Comparison of ENCODE assay signal across 18 cellular contexts in genomic region chr5:102649731-102650130, GRCh38.
"Had no signal": no experiment of that assay in that cellular context is flagged by ENCODE, and none has a peak within 500 bp of the region (broad histone marks: within the 10 kb centered on the region; RNA-seq: fewer than 3 reads in every experiment).

No MANE protein-coding gene starts in this region.

- H3K27me3 ChIP-seq: heart left ventricle, thyroid gland, uterus had no signal

- H3K4me1 ChIP-seq: foreskin keratinocyte, thyroid gland had no signal

- H3K36me3 Mint-ChIP-seq: brain; stimulated activated effector memory CD8-positive, alpha-beta T cell treated with anti-CD3 and anti-CD28 coated beads, Interleukin-12 subunit alpha, Interleukin-12 subunit beta, amount 100 ng/mL, for 72 hours had no signal

- ATAC-seq: activated CD8-positive, alpha-beta T cell treated with anti-CD3 and anti-CD28 coated beads, Interleukin-2, amount 10 ng/mL, durations not matched to agents 7 days and 5 days; foreskin keratinocyte; heart left ventricle; left lobe of liver; stimulated activated effector memory CD8-positive, alpha-beta T cell treated with anti-CD3 and anti-CD28 coated beads, Interleukin-12 subunit alpha, Interleukin-12 subunit beta, amount 100 ng/mL, for 72 hours had no signal

- FAIRE-seq: islet of Langerhans had no signal

- H3K27me3 Mint-ChIP-seq: dendritic cell treated with granulocyte-macrophage colony-stimulating factor and Interleukin-4, amounts not matched to agents 40 ng/mL and 50 ng/mL, for 4 days had no signal

- H3K4me3 Mint-ChIP-seq: activated CD8-positive, alpha-beta T cell treated with anti-CD3 and anti-CD28 coated beads, Interleukin-2, amount 10 ng/mL, durations not matched to agents 7 days and 5 days; brain; dendritic cell treated with granulocyte-macrophage colony-stimulating factor and Interleukin-4, amounts not matched to agents 40 ng/mL and 50 ng/mL, for 4 days; endodermal cell; stimulated activated effector memory CD8-positive, alpha-beta T cell treated with anti-CD3 and anti-CD28 coated beads, Interleukin-12 subunit alpha, Interleukin-12 subunit beta, amount 100 ng/mL, for 72 hours had no signal

- H3K36me3 ChIP-seq: heart left ventricle, thyroid gland, uterus had no signal

- H3K4me3 ChIP-seq: heart left ventricle, skin epidermis, thyroid gland, uterus had no signal

- H3K9me3 ChIP-seq: thyroid gland, uterus had no signal

- H3K27ac ChIP-seq: foreskin keratinocyte, heart left ventricle, skin epidermis, thyroid gland, uterus, VCaP had no signal

- H3K4me1 Mint-ChIP-seq: stimulated activated effector memory CD8-positive, alpha-beta T cell treated with anti-CD3 and anti-CD28 coated beads, Interleukin-12 subunit alpha, Interleukin-12 subunit beta, amount 100 ng/mL, for 72 hours had no signal

- H3K9me3 Mint-ChIP-seq: stimulated activated effector memory CD8-positive, alpha-beta T cell treated with anti-CD3 and anti-CD28 coated beads, Interleukin-12 subunit alpha, Interleukin-12 subunit beta, amount 100 ng/mL, for 72 hours had no signal

- H3K27ac Mint-ChIP-seq: activated CD8-positive, alpha-beta T cell treated with anti-CD3 and anti-CD28 coated beads, Interleukin-2, amount 10 ng/mL, durations not matched to agents 7 days and 5 days; brain; dendritic cell treated with granulocyte-macrophage colony-stimulating factor and Interleukin-4, amounts not matched to agents 40 ng/mL and 50 ng/mL, for 4 days; endodermal cell; stimulated activated effector memory CD8-positive, alpha-beta T cell treated with anti-CD3 and anti-CD28 coated beads, Interleukin-12 subunit alpha, Interleukin-12 subunit beta, amount 100 ng/mL, for 72 hours had no signal

- DNase-seq: activated CD4-positive, alpha-beta T cell treated with anti-CD3 and anti-CD28 coated beads for 48 hours; activated CD8-positive, alpha-beta memory T cell treated with anti-CD3 and anti-CD28 coated beads, Interleukin-2, amount 50 U/mL, for 48 hours; activated CD8-positive, alpha-beta T cell treated with anti-CD3 and anti-CD28 coated beads, Interleukin-2, amount 10 ng/mL, durations not matched to agents 7 days and 5 days; activated naive CD4-positive, alpha-beta T cell; endodermal cell; foreskin keratinocyte; heart left ventricle; mesenchymal stem cell; T-helper 9 cell; thyroid gland; uterus had no signal
